Comparison of ENCODE assay signal across 12 cellular contexts in the genomic region with DNA sequence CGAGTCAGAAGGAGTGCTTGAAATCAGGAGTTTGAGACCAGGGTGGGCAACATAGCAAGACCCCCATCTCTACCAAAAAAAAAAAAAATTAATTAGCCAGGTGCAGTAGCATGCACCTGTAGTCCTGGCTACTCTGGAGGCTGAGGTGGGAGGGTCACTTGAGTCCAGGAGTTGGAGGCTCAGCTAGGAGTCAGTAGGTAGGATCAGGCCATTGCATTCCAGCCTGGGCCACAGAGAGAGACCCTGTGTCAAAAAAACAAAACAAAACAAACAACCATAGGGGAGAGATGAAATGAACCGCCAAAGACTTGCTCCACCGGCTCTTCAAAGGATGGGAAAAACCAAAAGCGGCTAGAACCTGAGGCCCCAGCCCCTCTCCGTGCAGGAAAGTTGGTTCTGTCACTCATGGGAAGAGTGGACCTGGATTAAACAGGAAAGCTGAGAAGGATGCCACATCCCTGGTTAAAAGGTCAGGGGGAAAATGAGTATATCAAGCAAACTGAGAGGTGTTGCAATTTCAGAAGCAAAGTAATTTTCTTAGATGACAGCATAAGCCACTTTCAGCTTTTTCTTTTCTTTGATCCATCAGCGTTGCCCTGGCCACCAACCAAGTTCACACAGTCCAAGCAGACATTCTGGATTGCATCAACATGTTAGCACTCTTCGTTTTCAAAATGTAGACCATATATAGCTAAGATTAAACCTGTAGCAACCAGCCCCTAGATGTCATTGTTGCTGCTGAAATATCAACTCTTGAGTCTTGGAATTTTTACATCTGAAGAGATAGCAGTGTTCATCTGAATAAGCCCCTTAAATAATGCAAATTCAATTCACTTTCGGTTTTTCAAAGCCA. TPM values are rescaled to one million over a fixed set of nuclear protein-coding genes. Genes with fewer than 3 reads are reported as not detected.
DNase-seq lines count a peak whose midpoint lies in the region; ATAC-seq, FAIRE-seq and TF ChIP-seq lines count a peak whose summit lies in the region.
"Had no signal": no experiment of that assay in that cellular context is flagged by ENCODE, and none has a peak within 500 bp of the region (broad histone marks: within the 10 kb centered on the region; RNA-seq: fewer than 3 reads in every experiment).

No MANE protein-coding gene starts in this region.

- H2AFZ ChIP-seq in keratinocyte (ENCODE audit: control insufficient read depth, low read length) = no peak overlapping the region

- H3K79me2 ChIP-seq in keratinocyte (ENCODE audit: control insufficient read depth, insufficient read depth, low read length) = no peaks in the 10 kb centered on the region

- H3K27me3 ChIP-seq in keratinocyte (ENCODE audit: control insufficient read depth, extremely low read depth, insufficient read depth, low read length) (no peaks in the 10 kb centered on the region), uterus (no peaks in the 10 kb centered on the region)

- H4K20me1 ChIP-seq in keratinocyte (ENCODE audit: control insufficient read depth, extremely low read depth, insufficient read depth, low read length) = no peaks in the 10 kb centered on the region

- H3K4me2 ChIP-seq in keratinocyte (ENCODE audit: control insufficient read depth, extremely low read depth, insufficient read depth, low read depth, low read length) = peak overlapping the region; percentile 34

- DNase-seq in SIG-M5 treated with dmso at 0.1 percent for 504 hours (lab: John Stamatoyannopoulos, UW; ENCODE audit: unreplicated experiment) (peak; percentile 11), SIG-M5 (lab: John Stamatoyannopoulos, UW) (no peak), cardiac fibroblast (ENCODE audit: low read depth in 2 of 2) (peak; percentile 70 to 80), keratinocyte (ENCODE audit: low read depth, low spot score) (no peak), uterus (peak; percentile 39 to 49), GDM1 (lab: John Stamatoyannopoulos, UW) (no peak), HPDE6-E6E7 (ENCODE audit: extremely low spot score) (no peak)
- DNase-seq: activated naive CD4-positive, alpha-beta T cell treated with anti-CD3 and anti-CD28 coated beads, Interleukin-2, amount 10 ng/mL, durations not matched to agents 7 days and 5 days; NCI-H1048 had no signal

- dilution Hi-C loops in keratinocyte (cut with MboI; ENCODE audit: extremely low pct_ligation_motif_present, low sequenced_read_pairs) = no loop called here

- TF ChIP-seq CTCF in cardiac fibroblast (IDR thresholded peaks at IDR 0.05; ENCODE audit: low read depth, low read length) (peak; percentile 7), keratinocyte (optimal IDR thresholded peaks at IDR 0.05 in 1 of 3, IDR thresholded peaks at IDR 0.05 in 1 of 3, conservative IDR thresholded peaks at IDR 0.05 in 1 of 3; ENCODE audit: extremely low read depth in 1 of 3, insufficient read depth in 2 of 3, low read length in 3 of 3) (no peak), uterus (IDR thresholded peaks at IDR 0.05) (no peak)

- no peak for FAIRE-seq in keratinocyte (lab: Jason Lieb, UNC)
- FAIRE-seq: endothelial cell of umbilical vein had no signal

- TF ChIP-seq POLR2A in uterus (IDR thresholded peaks at IDR 0.05) = no peak

- no peaks in the 10 kb centered on the region for H3K4me1 ChIP-seq in keratinocyte (ENCODE audit: control insufficient read depth, extremely low read depth, insufficient read depth, low read length)
- H3K4me1 ChIP-seq in uterus = no peaks in the 10 kb centered on the region

- H3K9ac ChIP-seq in keratinocyte (ENCODE audit: control insufficient read depth, extremely low read depth, insufficient read depth, low read length) = no peak overlapping the region

- H3K27ac ChIP-seq in keratinocyte (ENCODE audit: control insufficient read depth, insufficient read depth, low read length) (no peak overlapping the region), uterus (no peak overlapping the region)

- peak overlapping the region; percentile 28 to 35 for H3K4me3 ChIP-seq in cardiac fibroblast (replicated peaks in 1 of 2; ENCODE audit: low read depth in 2 of 2, low read length in 2 of 2)
- H3K4me3 ChIP-seq in keratinocyte (ENCODE audit: control insufficient read depth in 2 of 3, extremely low read depth in 1 of 3, insufficient read depth in 2 of 3, low read depth in 1 of 3, low read length in 3 of 3) = no peak overlapping the region
- no peak overlapping the region for H3K4me3 ChIP-seq in uterus

- H3K9me3 ChIP-seq in keratinocyte (ENCODE audit: control insufficient read depth, low read depth, low read length) (no peaks in the 10 kb centered on the region), uterus (no peaks in the 10 kb centered on the region)

- no peaks in the 10 kb centered on the region for H3K36me3 ChIP-seq in keratinocyte (ENCODE audit: control insufficient read depth in 2 of 2, extremely low read depth in 1 of 2, insufficient read depth in 2 of 2, low read length in 2 of 2)
- H3K36me3 ChIP-seq in uterus = no peaks in the 10 kb centered on the region

- intact Hi-C loops in uterus (cut with DNase I; ENCODE audit: low total_unique reads) = no loop called here

- no peaks in the 10 kb centered on the region for H3K9me1 ChIP-seq in keratinocyte (ENCODE audit: control insufficient read depth, extremely low read depth, insufficient read depth, low read length)

- no peak for ATAC-seq in HG03175 (IDR thresholded peaks at IDR 0.05; ENCODE audit: unreplicated experiment)
- ATAC-seq: activated CD4-positive, CD25-positive, alpha-beta regulatory T cell treated with anti-CD3 and anti-CD28 coated beads, Interleukin-2, amount 50 U/mL, for 24 hours had no signal

RNA-seq across cellular contexts. Expression of a gene that starts 8.9 kb away (rescaled TPM):
- 6.9 to 10.2 TPM (median 9.0 TPM) in 3 replicates for polyA plus RNA-seq in keratinocyte
- 2.7 TPM for polyA plus RNA-seq in keratinocyte (2011; ENCODE audit: low read depth)
- polyA plus RNA-seq in keratinocyte (2011; cell fraction: cytosol; rRNA removed) = 3.4 and 6.1 TPM in 2 replicates
- polyA plus RNA-seq in keratinocyte (2011; cell fraction: nucleus; rRNA removed) = 10.3 and 12.9 TPM in 2 replicates
- polyA plus RNA-seq in keratinocyte (2012; ENCODE audit: low replicate concordance) = 2.6 and 5.7 TPM in 2 replicates
- polyA minus RNA-seq in keratinocyte = 4.0 to 14.4 TPM (median 7.1 TPM) in 3 replicates
- polyA minus RNA-seq in keratinocyte (2011; cell fraction: cytosol; rRNA and poly(A)+ RNA removed) = 2.1 TPM
- polyA minus RNA-seq in keratinocyte (2011; cell fraction: nucleus; rRNA and poly(A)+ RNA removed) = 4.7 and 12.4 TPM in 2 replicates
- 10 to 100 TPM; 10.5 to 37.4 (median 28.2) TPM for total RNA-seq in uterus

Comparison
In these comparisons a context has a peak if more than half of its experiments do, and no peak if none do; other contexts are left out.
1. DNase-seq: peak in SIG-M5 treated with dmso at 0.1 percent for 504 hours (single experiment), cardiac fibroblast (2 of 2) and uterus (2 of 2); none in SIG-M5 (single experiment), keratinocyte (single experiment), GDM1 (single experiment) and HPDE6-E6E7 (single experiment).
2. H3K4me3 ChIP-seq: peak in cardiac fibroblast (2 of 2); none in keratinocyte (0 of 3) and uterus (0 of 2).